In the genomic region with DNA sequence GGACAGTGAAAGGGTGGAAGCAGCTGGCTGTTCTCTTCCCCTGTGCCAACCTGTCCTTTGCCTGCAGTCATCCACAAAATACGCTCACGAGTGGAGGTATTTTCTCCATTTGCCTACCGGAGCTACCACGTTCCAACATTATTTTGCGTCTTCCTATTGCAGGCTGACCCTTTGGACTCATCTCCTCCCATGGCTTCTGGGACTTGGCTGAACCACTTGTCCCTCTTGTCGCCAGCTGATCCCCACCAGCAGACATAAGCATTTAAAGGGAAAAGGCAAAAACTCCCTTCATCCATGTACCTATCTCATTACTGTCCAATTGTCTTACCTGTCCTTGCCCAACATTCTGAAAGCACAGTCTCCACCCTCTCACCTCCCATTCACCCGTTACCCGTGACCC, we compare ENCODE assay signal across 15 cellular contexts.
"Had no signal": no experiment of that assay in that cellular context is flagged by ENCODE, and none has a peak within 500 bp of the region (broad histone marks: within the 10 kb centered on the region; RNA-seq: fewer than 3 reads in every experiment).

No MANE protein-coding gene starts in this region.

- H3K27me3 ChIP-seq: brain microvascular endothelial cell, esophagus muscularis mucosa had no signal

- H3K9me3 Mint-ChIP-seq: activated T-helper 2 cell treated with anti-CD3 and anti-CD28 coated beads, Interferon-gamma antibody, Interleukin-2, Interleukin-4, amounts not matched to agents 10 μg/mL and 5 μg/mL and 100 μg/mL, durations not matched to agents 14 hours and 24 hours and 36 hours had no signal

- H3K27ac ChIP-seq: brain microvascular endothelial cell, esophagus muscularis mucosa, prostate gland had no signal

- ATAC-seq: left cardiac atrium; naive thymus-derived CD4-positive, alpha-beta T cell; sciatic nerve had no signal

- H3K9me3 ChIP-seq: esophagus muscularis mucosa, prostate gland had no signal

- H3K36me3 ChIP-seq: brain microvascular endothelial cell, prostate gland had no signal

- H3K4me3 ChIP-seq: esophagus muscularis mucosa, prostate gland had no signal

- H3K27ac Mint-ChIP-seq: activated T-helper 2 cell treated with anti-CD3 and anti-CD28 coated beads, Interferon-gamma antibody, Interleukin-2, Interleukin-4, amounts not matched to agents 10 μg/mL and 5 μg/mL and 100 μg/mL, durations not matched to agents 14 hours and 24 hours and 36 hours had no signal

- DNase-seq: activated naive CD4-positive, alpha-beta T cell treated with anti-CD3 and anti-CD28 coated beads, Interleukin-2, amount 50 U/mL, for 16 hours; amygdala; brain microvascular endothelial cell; cerebellar nuclear complex; glutamatergic neuron; left cardiac atrium; naive thymus-derived CD4-positive, alpha-beta T cell; occipital lobe; stimulated activated CD4-positive, alpha-beta T cell treated with anti-CD3 and anti-CD28 coated beads, Interleukin-2, amount 100 ng/mL, for 24 hours; stimulated activated naive CD4-positive, alpha-beta T cell treated with Interleukin-2 at 50 U/mL for 16 hours; trophoblast cell had no signal
